Comparison of ENCODE assay signal across 8 cellular contexts in genomic region chr7:136166521-136166920, GRCh38.
"Had no signal": no experiment of that assay in that cellular context is flagged by ENCODE, and none has a peak within 500 bp of the region (broad histone marks: within the 10 kb centered on the region; RNA-seq: fewer than 3 reads in every experiment).

No MANE protein-coding gene starts in this region.

- FAIRE-seq: HepG2 had no signal

- ATAC-seq: HCT116, HepG2 had no signal

- H3K27ac ChIP-seq: GM23248, HL-60 had no signal

- H3K4me3 ChIP-seq: GM23248, HAP-1 had no signal

- H3K4me1 ChIP-seq: HAP-1 had no signal

- H3K9ac ChIP-seq: GM23248 had no signal

- H3K36me3 ChIP-seq: HAP-1 had no signal

- H3K9me3 ChIP-seq: HAP-1 had no signal

- H2AFZ ChIP-seq: GM23248 had no signal

- DNase-seq: GM23248, GOT3, H7, HFFc6 had no signal
